Comparison of ENCODE assay signal across 8 cellular contexts in the genomic region with DNA sequence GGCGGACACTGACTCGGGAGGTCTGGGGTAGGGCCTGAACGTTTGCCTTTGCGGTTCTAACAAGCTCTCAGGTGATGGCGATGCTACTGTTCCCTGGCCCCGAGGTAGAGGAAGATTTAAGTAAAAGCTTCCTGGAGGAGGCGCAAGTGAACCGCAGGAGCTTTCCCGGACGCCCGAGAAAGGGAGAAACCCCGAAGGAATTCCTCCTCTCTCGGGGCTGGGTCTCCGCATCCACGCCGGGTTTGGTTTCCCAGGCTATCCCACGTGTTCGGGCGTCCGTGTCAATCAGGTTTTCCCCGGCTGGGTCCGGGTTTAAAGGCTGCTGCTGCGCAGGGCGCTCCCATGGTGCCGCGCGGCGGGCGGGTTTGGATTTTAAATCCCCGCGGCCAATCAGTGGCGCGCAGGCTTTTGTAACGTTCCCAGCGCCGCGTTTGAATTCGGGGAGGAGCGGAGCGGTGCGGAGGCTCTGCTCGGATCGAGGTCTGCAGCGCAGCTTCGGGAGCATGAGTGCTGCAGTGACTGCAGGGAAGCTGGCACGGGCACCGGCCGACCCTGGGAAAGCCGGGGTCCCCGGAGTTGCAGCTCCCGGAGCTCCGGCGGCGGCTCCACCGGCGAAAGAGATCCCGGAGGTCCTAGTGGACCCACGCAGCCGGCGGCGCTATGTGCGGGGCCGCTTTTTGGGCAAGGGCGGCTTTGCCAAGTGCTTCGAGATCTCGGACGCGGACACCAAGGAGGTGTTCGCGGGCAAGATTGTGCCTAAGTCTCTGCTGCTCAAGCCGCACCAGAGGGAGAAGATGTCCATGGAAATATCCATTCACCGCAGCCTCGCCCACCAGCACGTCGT. TPM values are rescaled to one million over a fixed set of nuclear protein-coding genes. Genes with fewer than 3 reads are reported as not detected.
A peak's percentile ranks its signal among the peaks of the same experiment; 100 is the strongest.
DNase-seq lines count a peak whose midpoint lies in the region; ATAC-seq, FAIRE-seq and TF ChIP-seq lines count a peak whose summit lies in the region.

PLK1 (plus strand) TSS at position 460 of the 844 bp plus-strand sequence; CDS start at position 504, 44 bp downstream.

- no peaks in the 10 kb centered on the region for H3K9me3 Mint-ChIP-seq in central memory CD8-positive, alpha-beta T cell

- no peak for TF ChIP-seq CTCF in kidney (IDR thresholded peaks at IDR 0.05; ENCODE audit: borderline replicate concordance, extremely low read depth, insufficient read depth)

- peaks cover 11% of the 10 kb centered on the region for H3K27me3 Mint-ChIP-seq in central memory CD8-positive, alpha-beta T cell

- peak within 1 kb of the TSS; percentile 85 for H3K4me3 Mint-ChIP-seq in central memory CD8-positive, alpha-beta T cell

- H3K36me3 ChIP-seq in kidney (ENCODE audit: control insufficient read depth in 1 of 2, insufficient read depth in 2 of 2, low read length in 2 of 2) = peaks cover 5 to 17% of the 10 kb centered on the region in 2 donors

- in situ Hi-C loops in ACHN (cut with HindIII; ENCODE audit: low pct_ligation_motif_present, low pct_unique_long_range_greater_than_20kb, low sequenced_read_pairs) = no loop called here

- no peak within 1 kb of the TSS for H3K27ac ChIP-seq in kidney (ENCODE audit: low read depth in 2 of 2, low read length in 2 of 2)

- no peak within 1 kb of the TSS for H3K9ac ChIP-seq in kidney (ENCODE audit: low read length in 2 of 2)

- ATAC-seq in GM18858 (IDR thresholded peaks at IDR 0.05; ENCODE audit: unreplicated experiment) (peak; percentile 88), HG03135 (IDR thresholded peaks at IDR 0.05; ENCODE audit: unreplicated experiment) (peak; percentile 84)
- peak; percentile 95 for ATAC-seq in central memory CD8-positive, alpha-beta T cell (replicated peaks; ENCODE audit: extremely low read depth, poor library complexity, severe bottlenecking)

- peaks cover 5% of the 10 kb centered on the region for H3K36me3 Mint-ChIP-seq in central memory CD8-positive, alpha-beta T cell (ENCODE audit: insufficient read depth)

- intact Hi-C loops in kidney (cut with DNase I) = no loop called here

- DNase-seq in ACHN (peak; percentile 95), NCI-H226 (peak; percentile 92), kidney (peak; percentile 90)
- peak; percentile 56 for DNase-seq in activated CD4-positive, CD25-positive, alpha-beta regulatory T cell treated with anti-CD3 and anti-CD28 coated beads, Interleukin-2, amount 50 U/mL, for 16 hours (ENCODE audit: low read depth, low spot score)
- peak; percentile 47 to 49 for DNase-seq in central memory CD8-positive, alpha-beta T cell (ENCODE audit: low spot score in 2 of 2)
- peak; percentile 29 to 58 for DNase-seq in stimulated activated CD4-positive, alpha-beta T cell treated with anti-CD3 and anti-CD28 coated beads, Interleukin-1b, Interleukin-23, amount 100 ng/mL, for 1 hour (ENCODE audit: low read depth in 2 of 2)

- H3K9me3 ChIP-seq in kidney (ENCODE audit: control insufficient read depth in 1 of 2, low read length in 2 of 2) = no peaks in the 10 kb centered on the region

- H3K4me3 ChIP-seq in kidney (ENCODE audit: low read length in 2 of 2) = peak within 1 kb of the TSS; percentile 28 to 62

- H3K27ac Mint-ChIP-seq in central memory CD8-positive, alpha-beta T cell (ENCODE audit: low read depth) = no peak within 1 kb of the TSS

- no peak for FAIRE-seq in kidney (lab: Jason Lieb, UNC)

- peaks cover 23% of the 10 kb centered on the region for H3K4me1 Mint-ChIP-seq in central memory CD8-positive, alpha-beta T cell

- H3K4me1 ChIP-seq in kidney (ENCODE audit: control insufficient read depth in 1 of 2, insufficient read depth in 1 of 2, low read depth in 1 of 2, low read length in 2 of 2) = peaks cover 0 to 7% of the 10 kb centered on the region in 2 donors

RNA-seq across cellular contexts. Expression of gene PLK1, which starts in this region (rescaled TPM):
- total RNA-seq in kidney = 2.5 TPM
- polyA plus RNA-seq in kidney (ENCODE audit: insufficient read depth, low read depth, low replicate concordance) = 0.71 TPM

Comparison
In these comparisons a context has a peak if more than half of its experiments do, and no peak if none do; other contexts are left out.
1. DNase-seq: peak in every context shown above with its lines; median percentile 95 in ACHN; 92 in NCI-H226; 90 in kidney; 56 in activated CD4-positive, CD25-positive, alpha-beta regulatory T cell treated with anti-CD3 and anti-CD28 coated beads, Interleukin-2, amount 50 U/mL, for 16 hours; 48 in central memory CD8-positive, alpha-beta T cell; 44 in stimulated activated CD4-positive, alpha-beta T cell treated with anti-CD3 and anti-CD28 coated beads, Interleukin-1b, Interleukin-23, amount 100 ng/mL, for 1 hour.